In genomic region chr3:53162672-53163458, GRCh38 we compare ENCODE assay signal across 8 cellular contexts. TPM values are rescaled to one million over a fixed set of nuclear protein-coding genes. Genes with fewer than 3 reads are reported as not detected.
DNase-seq lines count a peak whose midpoint lies in the region; ATAC-seq and TF ChIP-seq lines count a peak whose summit lies in the region.

No MANE protein-coding gene starts in this region.

- H3K4me1 ChIP-seq in foreskin keratinocyte: peaks cover 4% of the 10 kb centered on the region

- ATAC-seq in HG03432 (IDR thresholded peaks at IDR 0.05; ENCODE audit: unreplicated experiment) (peak; percentile 27), foreskin keratinocyte (peak; percentile 1), GM19397 (IDR thresholded peaks at IDR 0.05; ENCODE audit: unreplicated experiment) (no peak)

- peak overlapping the region; percentile 87 for H3K4me3 Mint-ChIP-seq in activated T-cell treated with anti-CD3 and anti-CD28 coated beads, Interleukin-2, amount 50 U/mL, for 24 hours

- peak overlapping the region; percentile 94 for H3K4me3 ChIP-seq in GM12875 (ENCODE audit: low read depth, low read length)

- H3K27me3 Mint-ChIP-seq in activated T-cell treated with anti-CD3 and anti-CD28 coated beads, Interleukin-2, amount 50 U/mL, for 24 hours: peaks cover 14% of the 10 kb centered on the region

- peak overlapping the region; percentile 71 for H3K27ac Mint-ChIP-seq in activated T-cell treated with anti-CD3 and anti-CD28 coated beads, Interleukin-2, amount 50 U/mL, for 24 hours

- no peaks in the 10 kb centered on the region for H3K36me3 Mint-ChIP-seq in activated T-cell treated with anti-CD3 and anti-CD28 coated beads, Interleukin-2, amount 50 U/mL, for 24 hours (ENCODE audit: low read depth)

- no peak for TF ChIP-seq CTCF in GM12875 (IDR thresholded peaks at IDR 0.05; ENCODE audit: borderline replicate concordance, insufficient read depth, low read depth, low read length)
- TF ChIP-seq CTCF in foreskin keratinocyte (conservative IDR thresholded peaks at IDR 0.05): peak; percentile 4

- H3K27me3 ChIP-seq in foreskin keratinocyte: peaks cover 18% of the 10 kb centered on the region

- no peak for TF ChIP-seq POLR2A in erythroblast (IDR thresholded peaks at IDR 0.05; ENCODE audit: low read length)

- H3K27ac ChIP-seq in foreskin keratinocyte: no peak overlapping the region

- peaks cover 26% of the 10 kb centered on the region for H3K4me1 Mint-ChIP-seq in activated T-cell treated with anti-CD3 and anti-CD28 coated beads, Interleukin-2, amount 50 U/mL, for 24 hours (ENCODE audit: low read depth)

- H3K9me3 Mint-ChIP-seq in activated T-cell treated with anti-CD3 and anti-CD28 coated beads, Interleukin-2, amount 50 U/mL, for 24 hours: no peaks in the 10 kb centered on the region

- DNase-seq in activated T-cell treated with anti-CD3 and anti-CD28 coated beads, Interleukin-2, amount 50 U/mL, for 24 hours: peak; percentile 51
- DNase-seq in foreskin keratinocyte (peak; percentile 21 to 22), erythroblast (lab: John Stamatoyannopoulos, UW) (no peak), pons (ENCODE audit: low spot score) (no peak)
- DNase-seq in stimulated activated CD4-positive, alpha-beta T cell treated with anti-CD3 and anti-CD28 coated beads, Interleukin-4, amount 100 ng/mL, for 4 hours: peak; percentile 22 to 76

RNA-seq across cellular contexts. Expression of gene PRKCD, which starts 1.9 kb away (rescaled TPM):
- 10.1 and 12.4 TPM in 2 replicates for total RNA-seq in foreskin keratinocyte
- polyA plus RNA-seq in foreskin keratinocyte: 17.9 and 18.2 TPM in 2 replicates

RNA-seq across cellular contexts. Expression of gene RFT1, which starts 32.6 kb away (rescaled TPM):
- 30.1 and 36.0 TPM in 2 replicates for total RNA-seq in foreskin keratinocyte
- polyA plus RNA-seq in foreskin keratinocyte: 27.9 and 34.1 TPM in 2 replicates

Comparison
In these comparisons a context has a peak if more than half of its experiments do, and no peak if none do; other contexts are left out.
1. DNase-seq: peak in activated T-cell treated with anti-CD3 and anti-CD28 coated beads, Interleukin-2, amount 50 U/mL, for 24 hours (single experiment), foreskin keratinocyte (2 of 2) and stimulated activated CD4-positive, alpha-beta T cell treated with anti-CD3 and anti-CD28 coated beads, Interleukin-4, amount 100 ng/mL, for 4 hours (2 of 2); none in erythroblast (0 of 2) and pons (single experiment).